ENCODE assay signal across 12 cellular contexts in genomic region chr1:47881505-47882442, GRCh38.
DNase-seq lines count a peak whose midpoint lies in the region; ATAC-seq and TF ChIP-seq lines count a peak whose summit lies in the region.
"Had no signal": no experiment of that assay in that cellular context is flagged by ENCODE, and none has a peak within 500 bp of the region (broad histone marks: within the 10 kb centered on the region; RNA-seq: fewer than 3 reads in every experiment).

No MANE protein-coding gene starts in this region.

- peak; percentile 8 for DNase-seq in Ammon's horn (ENCODE audit: low spot score)
- DNase-seq in adipocyte (ENCODE audit: low read depth): peak; percentile 59
- DNase-seq in mesenchymal stem cell: peak; percentile 38
- DNase-seq in GM10248 (ENCODE audit: extremely low spot score): no peak
- DNase-seq in osteocyte (ENCODE audit: extremely low spot score, unreplicated experiment): no peak
- DNase-seq: psoas muscle had no signal

- H3K27ac Mint-ChIP-seq in osteocyte (ENCODE audit: unreplicated experiment): no peak overlapping the region
- H3K27ac Mint-ChIP-seq: activated T-helper 2 cell treated with anti-CD3 and anti-CD28 coated beads, Interferon-gamma antibody, Interleukin-2, Interleukin-4, amounts not matched to agents 10 μg/mL and 5 μg/mL and 100 μg/mL, durations not matched to agents 14 hours and 24 hours and 36 hours had no signal

- H2BK120ac ChIP-seq in mesenchymal stem cell (ENCODE audit: low read depth, low read length): no peak overlapping the region

- H3K27me3 ChIP-seq in adipocyte (replicated peaks; ENCODE audit: control insufficient read depth, insufficient read depth, low read length): no peaks in the 10 kb centered on the region
- H3K27me3 ChIP-seq in mesenchymal stem cell (ENCODE audit: control insufficient read depth in 1 of 2, insufficient read depth in 1 of 2, low read length in 2 of 2): peaks cover 0 to 3% of the 10 kb centered on the region in 2 experiments

- H3K4me1 Mint-ChIP-seq in osteocyte (ENCODE audit: unreplicated experiment): peaks cover 9% of the 10 kb centered on the region

- no peaks in the 10 kb centered on the region for H3K36me3 Mint-ChIP-seq in osteocyte (ENCODE audit: unreplicated experiment)

- no peak overlapping the region for H3K4me2 ChIP-seq in mesenchymal stem cell (ENCODE audit: low read length, poor library complexity, severe bottlenecking)

- H2BK12ac ChIP-seq in mesenchymal stem cell (ENCODE audit: low read length in 2 of 2): no peak overlapping the region

- H2BK5ac ChIP-seq in mesenchymal stem cell (ENCODE audit: low read depth, low read length, poor library complexity, severe bottlenecking): no peak overlapping the region

- ATAC-seq in GM18867 (IDR thresholded peaks at IDR 0.05; ENCODE audit: unreplicated experiment) (no peak), GM21737 (IDR thresholded peaks at IDR 0.05; ENCODE audit: unreplicated experiment) (no peak)
- ATAC-seq: psoas muscle had no signal

- H3K14ac ChIP-seq in mesenchymal stem cell (ENCODE audit: low read length in 2 of 2): peak overlapping the region in 1 of 2 experiments; percentile 12

- no peak overlapping the region for H4K91ac ChIP-seq in mesenchymal stem cell (ENCODE audit: low read length)

- no peaks in the 10 kb centered on the region for H3K4me1 ChIP-seq in HEK293 (ENCODE audit: control insufficient read depth, insufficient read depth, low read length)
- peaks cover 9% of the 10 kb centered on the region for H3K4me1 ChIP-seq in adipocyte (ENCODE audit: control insufficient read depth, insufficient read depth, low read length)
- peaks cover 1% of the 10 kb centered on the region for H3K4me1 ChIP-seq in mesenchymal stem cell (ENCODE audit: control insufficient read depth, insufficient read depth, low read depth, low read length)
- H3K4me1 ChIP-seq: psoas muscle had no signal

- no peak overlapping the region for H3K4me3 Mint-ChIP-seq in osteocyte (ENCODE audit: unreplicated experiment)

- no peaks in the 10 kb centered on the region for H3K9me3 Mint-ChIP-seq in osteocyte (ENCODE audit: unreplicated experiment)
- H3K9me3 Mint-ChIP-seq: activated T-helper 2 cell treated with anti-CD3 and anti-CD28 coated beads, Interferon-gamma antibody, Interleukin-2, Interleukin-4, amounts not matched to agents 10 μg/mL and 5 μg/mL and 100 μg/mL, durations not matched to agents 14 hours and 24 hours and 36 hours had no signal

- H3K4me3 ChIP-seq in HEK293 (ENCODE audit: low read depth, low read length) (no peak overlapping the region), adipocyte (ENCODE audit: low read length) (no peak overlapping the region), mesenchymal stem cell (ENCODE audit: insufficient read depth in 1 of 2, low read depth in 1 of 2, low read length in 2 of 2) (no peak overlapping the region)
- H3K4me3 ChIP-seq: cardiac muscle cell, psoas muscle had no signal

- H3K27me3 Mint-ChIP-seq in osteocyte (ENCODE audit: unreplicated experiment): peaks cover 11% of the 10 kb centered on the region

- H3K9ac ChIP-seq in adipocyte (ENCODE audit: low read length) (no peak overlapping the region), mesenchymal stem cell (ENCODE audit: low read length) (no peak overlapping the region)

- no peak overlapping the region for H3K18ac ChIP-seq in mesenchymal stem cell (ENCODE audit: low read depth in 1 of 2, low read length in 2 of 2)

- H3K4ac ChIP-seq in mesenchymal stem cell (ENCODE audit: low read depth in 1 of 2, low read length in 2 of 2): no peak overlapping the region

- TF ChIP-seq CTCF in HEK293 (tag by site-specific recombination; IDR thresholded peaks at IDR 0.05): no peak
- no peak for TF ChIP-seq CTCF in GM10248 (IDR thresholded peaks at IDR 0.05; ENCODE audit: control extremely low read depth, extremely low read depth, low read depth, missing control alignments)
- TF ChIP-seq CTCF in osteocyte (IDR thresholded peaks at IDR 0.05): no peak

- no peak overlapping the region for H3K23ac ChIP-seq in mesenchymal stem cell (ENCODE audit: low read length in 2 of 2)

- no peaks in the 10 kb centered on the region for H3K79me1 ChIP-seq in mesenchymal stem cell (replicated peaks; ENCODE audit: low read length, poor library complexity, severe bottlenecking)

- no peak overlapping the region for H2AK5ac ChIP-seq in mesenchymal stem cell (ENCODE audit: low read length, severe bottlenecking)

- CTCF ChIA-PET in HEK293 (lab: Yijun Ruan, JAX) (no interaction called here), GM10248 (lab: Yijun Ruan, JAX) (interaction anchor here (1.0 kb wide), 1 partner anchor 9 kb away, joined by 3 read pairs; no protein-coding TSS in a partner anchor)

- H3K36me3 ChIP-seq in HEK293 (ENCODE audit: control insufficient read depth in 2 of 2, insufficient read depth in 1 of 2, low read length in 2 of 2): no peaks in the 10 kb centered on the region
- H3K36me3 ChIP-seq in adipocyte (ENCODE audit: control insufficient read depth, insufficient read depth, low read length, severe bottlenecking): no peaks in the 10 kb centered on the region
- no peaks in the 10 kb centered on the region for H3K36me3 ChIP-seq in mesenchymal stem cell (ENCODE audit: control insufficient read depth in 1 of 2, insufficient read depth in 2 of 2, low read depth in 1 of 2, low read length in 2 of 2)
- H3K36me3 ChIP-seq: cardiac muscle cell had no signal

- 69% methylated on average over 17 of the region's 17 CpGs for WGBS in mesenchymal stem cell

- POLR2A ChIA-PET in HEK293 (lab: Yijun Ruan, JAX) (no interaction called here), GM10248 (lab: Yijun Ruan, JAX) (no interaction called here)

- no peak overlapping the region for H2AFZ ChIP-seq in mesenchymal stem cell (ENCODE audit: low read depth, low read length)

- H3K27ac ChIP-seq in HEK293 (ENCODE audit: extremely low read depth, low read depth, low read length) (no peak overlapping the region), mesenchymal stem cell (ENCODE audit: low read length, poor library complexity, severe bottlenecking) (no peak overlapping the region)
- H3K27ac ChIP-seq: cardiac muscle cell, HL-60, psoas muscle had no signal

- H3K9me3 ChIP-seq in HEK293 (ENCODE audit: control insufficient read depth, insufficient read depth, low read depth, low read length): no peaks in the 10 kb centered on the region
- no peaks in the 10 kb centered on the region for H3K9me3 ChIP-seq in adipocyte (ENCODE audit: control insufficient read depth, low read length)
- H3K9me3 ChIP-seq in mesenchymal stem cell (ENCODE audit: control insufficient read depth, low read length): no peaks in the 10 kb centered on the region
- H3K9me3 ChIP-seq: psoas muscle had no signal

- no peak overlapping the region for H2BK15ac ChIP-seq in mesenchymal stem cell (ENCODE audit: low read depth, poor library complexity, severe bottlenecking)

- peak overlapping the region; percentile 12 for H4K8ac ChIP-seq in mesenchymal stem cell (ENCODE audit: low read length)

TF ChIP-seq in HEK293, 187 proteins besides CTCF, POLR2A, EP300 and RAD21:
- TF ChIP-seq GLIS1 (tag by site-specific recombination; IDR thresholded peaks at IDR 0.05) (peak; percentile 57), ZNF341 (tag by site-specific recombination; IDR thresholded peaks at IDR 0.05; ENCODE audit: low read depth) (no peak), ZNF175 (tag by site-specific recombination; IDR thresholded peaks at IDR 0.05) (no peak), KLF7 (tag by site-specific recombination; IDR thresholded peaks at IDR 0.05; ENCODE audit: borderline replicate concordance) (no peak), ZIC2 (tag by site-specific recombination; IDR thresholded peaks at IDR 0.05) (peak; percentile 79), ZNF600 (tag by site-specific recombination; IDR thresholded peaks at IDR 0.05) (0 out of 2 replicates have a peak, but pooled peaks have one; percentile 18), ZNF518A (tag by site-specific recombination; conservative IDR thresholded peaks at IDR 0.05; ENCODE audit: low read depth) (no peak)

Comparison
In these comparisons a context has a peak if more than half of its experiments do, and no peak if none do; other contexts are left out.
1. DNase-seq: peak in Ammon's horn (single experiment), adipocyte (single experiment) and mesenchymal stem cell (single experiment); none in GM10248 (single experiment) and osteocyte (single experiment).